ENCODE assay signal across 1 cellular context in genomic region chr12:47458273-47458672, GRCh38.
TF ChIP-seq lines count a peak whose summit lies in the region.

No MANE protein-coding gene starts in this region.

TF ChIP-seq in HepG2, 621 proteins besides CTCF, POLR2A, EP300 and RAD21 (continued from another document):
- TF ChIP-seq, protein P1, sequence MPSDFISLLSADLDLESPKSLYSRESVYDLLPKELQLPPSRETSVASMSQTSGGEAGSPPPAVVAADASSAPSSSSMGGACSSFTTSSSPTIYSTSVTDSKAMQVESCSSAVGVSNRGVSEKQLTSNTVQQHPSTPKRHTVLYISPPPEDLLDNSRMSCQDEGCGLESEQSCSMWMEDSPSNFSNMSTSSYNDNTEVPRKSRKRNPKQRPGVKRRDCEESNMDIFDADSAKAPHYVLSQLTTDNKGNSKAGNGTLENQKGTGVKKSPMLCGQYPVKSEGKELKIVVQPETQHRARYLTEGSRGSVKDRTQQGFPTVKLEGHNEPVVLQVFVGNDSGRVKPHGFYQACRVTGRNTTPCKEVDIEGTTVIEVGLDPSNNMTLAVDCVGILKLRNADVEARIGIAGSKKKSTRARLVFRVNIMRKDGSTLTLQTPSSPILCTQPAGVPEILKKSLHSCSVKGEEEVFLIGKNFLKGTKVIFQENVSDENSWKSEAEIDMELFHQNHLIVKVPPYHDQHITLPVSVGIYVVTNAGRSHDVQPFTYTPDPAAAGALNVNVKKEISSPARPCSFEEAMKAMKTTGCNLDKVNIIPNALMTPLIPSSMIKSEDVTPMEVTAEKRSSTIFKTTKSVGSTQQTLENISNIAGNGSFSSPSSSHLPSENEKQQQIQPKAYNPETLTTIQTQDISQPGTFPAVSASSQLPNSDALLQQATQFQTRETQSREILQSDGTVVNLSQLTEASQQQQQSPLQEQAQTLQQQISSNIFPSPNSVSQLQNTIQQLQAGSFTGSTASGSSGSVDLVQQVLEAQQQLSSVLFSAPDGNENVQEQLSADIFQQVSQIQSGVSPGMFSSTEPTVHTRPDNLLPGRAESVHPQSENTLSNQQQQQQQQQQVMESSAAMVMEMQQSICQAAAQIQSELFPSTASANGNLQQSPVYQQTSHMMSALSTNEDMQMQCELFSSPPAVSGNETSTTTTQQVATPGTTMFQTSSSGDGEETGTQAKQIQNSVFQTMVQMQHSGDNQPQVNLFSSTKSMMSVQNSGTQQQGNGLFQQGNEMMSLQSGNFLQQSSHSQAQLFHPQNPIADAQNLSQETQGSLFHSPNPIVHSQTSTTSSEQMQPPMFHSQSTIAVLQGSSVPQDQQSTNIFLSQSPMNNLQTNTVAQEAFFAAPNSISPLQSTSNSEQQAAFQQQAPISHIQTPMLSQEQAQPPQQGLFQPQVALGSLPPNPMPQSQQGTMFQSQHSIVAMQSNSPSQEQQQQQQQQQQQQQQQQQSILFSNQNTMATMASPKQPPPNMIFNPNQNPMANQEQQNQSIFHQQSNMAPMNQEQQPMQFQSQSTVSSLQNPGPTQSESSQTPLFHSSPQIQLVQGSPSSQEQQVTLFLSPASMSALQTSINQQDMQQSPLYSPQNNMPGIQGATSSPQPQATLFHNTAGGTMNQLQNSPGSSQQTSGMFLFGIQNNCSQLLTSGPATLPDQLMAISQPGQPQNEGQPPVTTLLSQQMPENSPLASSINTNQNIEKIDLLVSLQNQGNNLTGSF (CRISPR knock-in tag; IDR thresholded peaks at IDR 0.05), result no peak
- TF ChIP-seq AFF4 (CRISPR knock-in tag; IDR thresholded peaks at IDR 0.05) (no peak), TBL1XR1 (IDR thresholded peaks at IDR 0.05; ENCODE audit: borderline replicate concordance, low read length, partially characterized antibody) (no peak), GATAD2A (CRISPR knock-in tag; IDR thresholded peaks at IDR 0.05) (no peak), ZNF788 (CRISPR knock-in tag; IDR thresholded peaks at IDR 0.05; ENCODE audit: borderline replicate concordance) (no peak), RNF219 (CRISPR knock-in tag; IDR thresholded peaks at IDR 0.05) (no peak), MIER2 (CRISPR knock-in tag; IDR thresholded peaks at IDR 0.05) (no peak), SCMH1 (CRISPR knock-in tag; IDR thresholded peaks at IDR 0.05; ENCODE audit: borderline replicate concordance) (no peak), SOX6 (IDR thresholded peaks at IDR 0.05) (no peak), SOX6 (CRISPR knock-in tag; IDR thresholded peaks at IDR 0.05) (peak; percentile 22; the same call in 1 of the 2 replicates), SOX13 (IDR thresholded peaks at IDR 0.05) (no peak), SOX13 (CRISPR knock-in tag; conservative IDR thresholded peaks at IDR 0.05 in 1 of 2, IDR thresholded peaks at IDR 0.05 in 1 of 2) (peak in 1 of 2 experiments; percentile 71; a peak in 2 of 4 replicates), ZNF644 (CRISPR knock-in tag; IDR thresholded peaks at IDR 0.05; ENCODE audit: low read depth) (no peak), SOX5 (CRISPR knock-in tag; IDR thresholded peaks at IDR 0.05; ENCODE audit: borderline replicate concordance) (peak; percentile 49; the same call in 1 of the 2 replicates), THYN1 (CRISPR knock-in tag; IDR thresholded peaks at IDR 0.05; ENCODE audit: borderline replicate concordance, low read depth) (no peak), ZFP37 (CRISPR knock-in tag; IDR thresholded peaks at IDR 0.05; ENCODE audit: borderline replicate concordance) (no peak), E2F2 (CRISPR knock-in tag; IDR thresholded peaks at IDR 0.05; ENCODE audit: borderline replicate concordance) (no peak), ZNF451 (CRISPR knock-in tag; IDR thresholded peaks at IDR 0.05) (no peak), CEBPG (CRISPR knock-in tag; IDR thresholded peaks at IDR 0.05) (0 out of 2 replicates have a peak, but pooled peaks have one; percentile 15), ZNF75D (CRISPR knock-in tag; IDR thresholded peaks at IDR 0.05; ENCODE audit: borderline replicate concordance) (no peak), AKNA (CRISPR knock-in tag; IDR thresholded peaks at IDR 0.05; ENCODE audit: borderline replicate concordance) (no peak), NR2C2 (CRISPR knock-in tag; IDR thresholded peaks at IDR 0.05; ENCODE audit: borderline replicate concordance) (no peak), ZNF749 (CRISPR knock-in tag; IDR thresholded peaks at IDR 0.05; ENCODE audit: borderline replicate concordance) (no peak)
- TF ChIP-seq, protein P2, sequence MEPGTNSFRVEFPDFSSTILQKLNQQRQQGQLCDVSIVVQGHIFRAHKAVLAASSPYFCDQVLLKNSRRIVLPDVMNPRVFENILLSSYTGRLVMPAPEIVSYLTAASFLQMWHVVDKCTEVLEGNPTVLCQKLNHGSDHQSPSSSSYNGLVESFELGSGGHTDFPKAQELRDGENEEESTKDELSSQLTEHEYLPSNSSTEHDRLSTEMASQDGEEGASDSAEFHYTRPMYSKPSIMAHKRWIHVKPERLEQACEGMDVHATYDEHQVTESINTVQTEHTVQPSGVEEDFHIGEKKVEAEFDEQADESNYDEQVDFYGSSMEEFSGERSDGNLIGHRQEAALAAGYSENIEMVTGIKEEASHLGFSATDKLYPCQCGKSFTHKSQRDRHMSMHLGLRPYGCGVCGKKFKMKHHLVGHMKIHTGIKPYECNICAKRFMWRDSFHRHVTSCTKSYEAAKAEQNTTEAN (CRISPR knock-in tag; conservative IDR thresholded peaks at IDR 0.05), result peak; percentile 60; the same call in 1 of the 2 replicates
